ENCODE assay signal across 9 cellular contexts in genomic region chr9:78261403-78262001, GRCh38. TPM values are rescaled to one million over a fixed set of nuclear protein-coding genes. Genes with fewer than 3 reads are reported as not detected.
DNase-seq lines count a peak whose midpoint lies in the region; ATAC-seq, FAIRE-seq and TF ChIP-seq lines count a peak whose summit lies in the region.
"Had no signal": no experiment of that assay in that cellular context is flagged by ENCODE, and none has a peak within 500 bp of the region (broad histone marks: within the 10 kb centered on the region; RNA-seq: fewer than 3 reads in every experiment).

No MANE protein-coding gene starts in this region.

- H3K9me3 ChIP-seq in adipocyte (ENCODE audit: control insufficient read depth, low read length) = no peaks in the 10 kb centered on the region
- no peaks in the 10 kb centered on the region for H3K9me3 ChIP-seq in kidney (ENCODE audit: control insufficient read depth in 1 of 2, low read length in 2 of 2)

- no peaks in the 10 kb centered on the region for H3K27me3 ChIP-seq in adipocyte (replicated peaks; ENCODE audit: control insufficient read depth, insufficient read depth, low read length)

- DNase-seq in natural killer cell (no peak), KG1 (lab: John Stamatoyannopoulos, UW) (peak; percentile 6), adipocyte (ENCODE audit: low read depth) (peak; percentile 83), kidney (no peak), HuH-7 (ENCODE audit: low spot score) (no peak), Calu3 (no peak)
- DNase-seq in natural killer cell treated with Interleukin-12 subunit alpha and Interleukin-12 subunit beta and Interleukin-15 and Interleukin-18, amount 100 ng/mL, for 72 hours (ENCODE audit: low spot score) = no peak

- peak in 2 of 3 donors; percentile 53 to 62 for ATAC-seq in natural killer cell
- no peak for ATAC-seq in natural killer cell treated with Interleukin-12 subunit alpha and Interleukin-12 subunit beta and Interleukin-15 and Interleukin-18, amount 100 ng/mL, for 72 hours
- no peak for ATAC-seq in GM19023 (IDR thresholded peaks at IDR 0.05; ENCODE audit: unreplicated experiment)

- H3K4me3 Mint-ChIP-seq in natural killer cell (no peak overlapping the region), Calu3 (ENCODE audit: low read depth, unreplicated experiment) (no peak overlapping the region)
- H3K4me3 Mint-ChIP-seq in natural killer cell treated with Interleukin-12 subunit alpha and Interleukin-12 subunit beta and Interleukin-15 and Interleukin-18, amount 100 ng/mL, for 72 hours = no peak overlapping the region

- peaks cover 13% of the 10 kb centered on the region for H3K36me3 ChIP-seq in adipocyte (ENCODE audit: control insufficient read depth, insufficient read depth, low read length, severe bottlenecking)
- H3K36me3 ChIP-seq in kidney (ENCODE audit: control insufficient read depth in 1 of 2, insufficient read depth in 2 of 2, low read length in 2 of 2) = peaks cover 1 to 3% of the 10 kb centered on the region in 2 donors

- peak; percentile 97 for FAIRE-seq in kidney (lab: Jason Lieb, UNC)

- intact Hi-C loops in natural killer cell (cut with micrococcal nuclease) (loop anchor here (2.0 kb wide), 1 partner anchor 107 kb away; no protein-coding TSS in a partner anchor), kidney (cut with DNase I) (no loop called here), Calu3 (cut with micrococcal nuclease; ENCODE audit: unreplicated experiment) (loop anchor here (1.0 kb wide), 1 partner anchor 108 kb away; no protein-coding TSS in a partner anchor)

- TF ChIP-seq CTCF in natural killer cell (IDR thresholded peaks at IDR 0.05) = peak; percentile 79
- TF ChIP-seq CTCF in kidney (IDR thresholded peaks at IDR 0.05; ENCODE audit: borderline replicate concordance, extremely low read depth, insufficient read depth) = peak; percentile 34
- TF ChIP-seq CTCF in Calu3 (IDR thresholded peaks at IDR 0.05; ENCODE audit: unreplicated experiment) = no peak

- no peak overlapping the region for H3K27ac ChIP-seq in kidney (ENCODE audit: low read depth in 2 of 2, low read length in 2 of 2)
- H3K27ac ChIP-seq: epithelial cell of prostate had no signal

- CTCF ChIA-PET in Calu3 (lab: Charles Lee) = no interaction called here

- H3K36me3 Mint-ChIP-seq in natural killer cell (peaks cover 22% of the 10 kb centered on the region), Calu3 (ENCODE audit: insufficient read depth, unreplicated experiment) (no peaks in the 10 kb centered on the region)
- peaks cover 25% of the 10 kb centered on the region for H3K36me3 Mint-ChIP-seq in natural killer cell treated with Interleukin-12 subunit alpha and Interleukin-12 subunit beta and Interleukin-15 and Interleukin-18, amount 100 ng/mL, for 72 hours

- H3K4me1 Mint-ChIP-seq in natural killer cell = peaks cover 5 to 16% of the 10 kb centered on the region in 2 donors
- peaks cover 0 to 3% of the 10 kb centered on the region in 2 donors for H3K4me1 Mint-ChIP-seq in natural killer cell treated with Interleukin-12 subunit alpha and Interleukin-12 subunit beta and Interleukin-15 and Interleukin-18, amount 100 ng/mL, for 72 hours (ENCODE audit: low read depth in 2 of 2)
- no peaks in the 10 kb centered on the region for H3K4me1 Mint-ChIP-seq in Calu3 (ENCODE audit: low read depth, unreplicated experiment)

- H3K27ac Mint-ChIP-seq in natural killer cell (peak overlapping the region in 1 of 2 donors; percentile 56), Calu3 (ENCODE audit: unreplicated experiment) (no peak overlapping the region)
- H3K27ac Mint-ChIP-seq in natural killer cell treated with Interleukin-12 subunit alpha and Interleukin-12 subunit beta and Interleukin-15 and Interleukin-18, amount 100 ng/mL, for 72 hours = no peak overlapping the region

- no peaks in the 10 kb centered on the region for H3K4me1 ChIP-seq in adipocyte (ENCODE audit: control insufficient read depth, insufficient read depth, low read length)
- H3K4me1 ChIP-seq in kidney (ENCODE audit: control insufficient read depth in 1 of 2, insufficient read depth in 1 of 2, low read depth in 1 of 2, low read length in 2 of 2) = no peaks in the 10 kb centered on the region

- H3K9me3 Mint-ChIP-seq in natural killer cell (no peaks in the 10 kb centered on the region), Calu3 (ENCODE audit: low read depth, unreplicated experiment) (no peaks in the 10 kb centered on the region)
- H3K9me3 Mint-ChIP-seq in natural killer cell treated with Interleukin-12 subunit alpha and Interleukin-12 subunit beta and Interleukin-15 and Interleukin-18, amount 100 ng/mL, for 72 hours = no peaks in the 10 kb centered on the region

- no peak overlapping the region for H3K4me3 ChIP-seq in adipocyte (ENCODE audit: low read length)
- no peak overlapping the region for H3K4me3 ChIP-seq in kidney (ENCODE audit: low read length in 2 of 2)

- H3K27me3 Mint-ChIP-seq in natural killer cell (ENCODE audit: low read depth in 2 of 2) (no peaks in the 10 kb centered on the region), Calu3 (ENCODE audit: unreplicated experiment) (no peaks in the 10 kb centered on the region)
- no peaks in the 10 kb centered on the region for H3K27me3 Mint-ChIP-seq in natural killer cell treated with Interleukin-12 subunit alpha and Interleukin-12 subunit beta and Interleukin-15 and Interleukin-18, amount 100 ng/mL, for 72 hours

- no TSS peak for BruUV-seq in Calu3 (replicated peaks; lab: Mats Ljungman, UMichigan)

- H3K9ac ChIP-seq in adipocyte (ENCODE audit: low read length) = no peak overlapping the region
- H3K9ac ChIP-seq in kidney (ENCODE audit: low read length in 2 of 2) = no peak overlapping the region

RNA-seq across cellular contexts. Expression of gene CEP78, which starts 25.6 kb away (rescaled TPM):
- total RNA-seq in natural killer cell (100 to 1,000 TPM; 204 to 304 (median 253) TPM), kidney (8.9 TPM), Calu3 (2022) (17.3 and 20.8 TPM in 2 replicates)
- total RNA-seq in natural killer cell treated with Interleukin-12 subunit alpha and Interleukin-12 subunit beta and Interleukin-15 and Interleukin-18, amount 100 ng/mL, for 72 hours = 10 to 100 TPM; 39.8 to 56.4 TPM
- 7.5 TPM for polyA plus RNA-seq in kidney (ENCODE audit: insufficient read depth, low read depth, low replicate concordance)

RNA-seq across cellular contexts. Expression of gene PSAT1, which starts 35.4 kb away (rescaled TPM):
- total RNA-seq in natural killer cell (1 to 10 TPM; 1.1 to 3.3 (median 2.3) TPM), kidney (22.4 TPM), Calu3 (2022) (56.0 and 69.5 TPM in 2 replicates)
- 10 to 100 TPM; 44.9 to 51.8 TPM for total RNA-seq in natural killer cell treated with Interleukin-12 subunit alpha and Interleukin-12 subunit beta and Interleukin-15 and Interleukin-18, amount 100 ng/mL, for 72 hours
- 141 TPM for polyA plus RNA-seq in kidney (ENCODE audit: insufficient read depth, low read depth, low replicate concordance)

Comparison
In these comparisons a context has a peak if more than half of its experiments do, and no peak if none do; other contexts are left out.
1. ATAC-seq: peak in natural killer cell (2 of 3); none in natural killer cell treated with Interleukin-12 subunit alpha and Interleukin-12 subunit beta and Interleukin-15 and Interleukin-18, amount 100 ng/mL, for 72 hours (0 of 2) and GM19023 (single experiment).
2. DNase-seq: peak in KG1 (single experiment) and adipocyte (single experiment); none in natural killer cell (single experiment), natural killer cell treated with Interleukin-12 subunit alpha and Interleukin-12 subunit beta and Interleukin-15 and Interleukin-18, amount 100 ng/mL, for 72 hours (single experiment), kidney (single experiment), HuH-7 (single experiment) and Calu3 (single experiment).